10 cellular contexts compared by ENCODE assay signal in genomic region chr6:106102967-106103727, GRCh38. TPM values are rescaled to one million over a fixed set of nuclear protein-coding genes. Genes with fewer than 3 reads are reported as not detected.
DNase-seq lines count a peak whose midpoint lies in the region; TF ChIP-seq lines count a peak whose summit lies in the region.
"Had no signal": no experiment of that assay in that cellular context is flagged by ENCODE, and none has a peak within 500 bp of the region (broad histone marks: within the 10 kb centered on the region; RNA-seq: fewer than 3 reads in every experiment).

No MANE protein-coding gene starts in this region.

- H3K4me2 ChIP-seq in MM.1S (ENCODE audit: low read depth, low read length) (peak overlapping the region; percentile 95), osteoblast (ENCODE audit: insufficient read depth, low read length) (peak overlapping the region; percentile 68)

- DNase-seq in Calu3 = no peak
- DNase-seq in MM.1S = peak; percentile 31
- DNase-seq in effector memory CD4-positive, alpha-beta T cell = no peak
- DNase-seq in osteoblast (ENCODE audit: insufficient read length, low spot score, missing footprints) = no peak
- no peak for DNase-seq in SJCRH30
- DNase-seq in ovary = no peak
- DNase-seq in DMS79 treated with DMSO at 0.1 percent for 48 hours (lab: John Stamatoyannopoulos, UW) = no peak
- no peak for DNase-seq in DMS 273 treated with DMSO at 0.1 percent for 48 hours (lab: John Stamatoyannopoulos, UW)
- DNase-seq: NCI-H524, WERI-Rb-1 had no signal

- H3K9me3 ChIP-seq in MM.1S (replicated peaks; ENCODE audit: insufficient read depth, low read length) (no peaks in the 10 kb centered on the region), osteoblast (ENCODE audit: low read depth, low read length) (no peaks in the 10 kb centered on the region), SJCRH30 (replicated peaks) (no peaks in the 10 kb centered on the region), ovary (no peaks in the 10 kb centered on the region)
- H3K9me3 ChIP-seq in effector memory CD4-positive, alpha-beta T cell (ENCODE audit: control insufficient read depth, low read length) = no peaks in the 10 kb centered on the region

- H4K20me1 ChIP-seq in MM.1S (ENCODE audit: insufficient read depth, low read length) = no peaks in the 10 kb centered on the region
- no peaks in the 10 kb centered on the region for H4K20me1 ChIP-seq in osteoblast (ENCODE audit: insufficient read depth, low read length)

- peak overlapping the region; percentile 95 for H3K4me3 ChIP-seq in MM.1S (ENCODE audit: low read length)
- peak overlapping the region; percentile 72 for H3K4me3 ChIP-seq in effector memory CD4-positive, alpha-beta T cell (ENCODE audit: insufficient read depth, low read depth, low read length, poor library complexity, severe bottlenecking)
- peak overlapping the region; percentile 44 for H3K4me3 ChIP-seq in osteoblast (ENCODE audit: insufficient read depth, low read length)
- H3K4me3 ChIP-seq in SJCRH30 = no peak overlapping the region
- H3K4me3 ChIP-seq in ovary = no peak overlapping the region

- H3K27ac Mint-ChIP-seq in Calu3 (ENCODE audit: unreplicated experiment) = no peak overlapping the region

- no peaks in the 10 kb centered on the region for H3K9me3 Mint-ChIP-seq in Calu3 (ENCODE audit: low read depth, unreplicated experiment)

- TF ChIP-seq CTCF in Calu3 (IDR thresholded peaks at IDR 0.05; ENCODE audit: unreplicated experiment) = no peak
- TF ChIP-seq CTCF in MM.1S (IDR thresholded peaks at IDR 0.05; ENCODE audit: low read length) = no peak
- TF ChIP-seq CTCF in osteoblast (IDR thresholded peaks at IDR 0.05; ENCODE audit: extremely low read depth, low read depth, low read length) = no peak
- TF ChIP-seq CTCF in ovary (IDR thresholded peaks at IDR 0.05) = no peak

- no peak overlapping the region for H2AFZ ChIP-seq in MM.1S (ENCODE audit: low read length)
- H2AFZ ChIP-seq in osteoblast (ENCODE audit: low read length) = peak overlapping the region; percentile 71

- no peaks in the 10 kb centered on the region for H3K27me3 Mint-ChIP-seq in Calu3 (ENCODE audit: unreplicated experiment)

- no peak for TF ChIP-seq POLR2A in ovary (IDR thresholded peaks at IDR 0.05)

- peaks cover 99% of the 10 kb centered on the region for H3F3A ChIP-seq in MM.1S (ENCODE audit: insufficient read depth, low read length)

- peaks cover 99% of the 10 kb centered on the region for H3K79me2 ChIP-seq in MM.1S (ENCODE audit: low read length)
- H3K79me2 ChIP-seq in osteoblast (ENCODE audit: insufficient read depth, low read length) = no peaks in the 10 kb centered on the region

- H3K9me2 ChIP-seq in MM.1S (replicated peaks; ENCODE audit: insufficient read depth, low read length) = no peaks in the 10 kb centered on the region

- peak overlapping the region; percentile 98 for H3K9ac ChIP-seq in MM.1S (ENCODE audit: low read length)

- peaks cover 65% of the 10 kb centered on the region for H3K36me3 ChIP-seq in MM.1S (replicated peaks; ENCODE audit: insufficient read depth, low read length)
- peaks cover 31% of the 10 kb centered on the region for H3K36me3 ChIP-seq in effector memory CD4-positive, alpha-beta T cell (ENCODE audit: control insufficient read depth, insufficient read depth, low read length)
- H3K36me3 ChIP-seq in osteoblast (ENCODE audit: insufficient read depth, low read length) = peaks cover 28% of the 10 kb centered on the region
- no peaks in the 10 kb centered on the region for H3K36me3 ChIP-seq in SJCRH30
- H3K36me3 ChIP-seq in ovary = no peaks in the 10 kb centered on the region

- peaks cover 77% of the 10 kb centered on the region for H3K4me1 ChIP-seq in MM.1S (ENCODE audit: low read length)
- peaks cover 39% of the 10 kb centered on the region for H3K4me1 ChIP-seq in effector memory CD4-positive, alpha-beta T cell (ENCODE audit: control insufficient read depth, insufficient read depth, low read length, poor library complexity, severe bottlenecking)
- H3K4me1 ChIP-seq in osteoblast (ENCODE audit: insufficient read depth, low read length) = peaks cover 15% of the 10 kb centered on the region
- H3K4me1 ChIP-seq in SJCRH30 = no peaks in the 10 kb centered on the region
- peaks cover 4% of the 10 kb centered on the region for H3K4me1 ChIP-seq in ovary (ENCODE audit: insufficient read depth)

- peak overlapping the region; percentile 38 for H3K4me3 Mint-ChIP-seq in Calu3 (ENCODE audit: low read depth, unreplicated experiment)

- H3K4me1 Mint-ChIP-seq in Calu3 (ENCODE audit: low read depth, unreplicated experiment) = peaks cover 16% of the 10 kb centered on the region

- 39 to 47% (median 40%) methylated on average over 11 of the region's 11 CpGs for WGBS in ovary, 3 donors

- H3K36me3 Mint-ChIP-seq in Calu3 (ENCODE audit: insufficient read depth, unreplicated experiment) = peaks cover under 1% of the 10 kb centered on the region

- H3K27me3 ChIP-seq in MM.1S (replicated peaks; ENCODE audit: insufficient read depth, low read length) = no peaks in the 10 kb centered on the region
- H3K27me3 ChIP-seq in effector memory CD4-positive, alpha-beta T cell (replicated peaks; ENCODE audit: control insufficient read depth, insufficient read depth, low read length, poor library complexity, severe bottlenecking) = no peaks in the 10 kb centered on the region
- no peaks in the 10 kb centered on the region for H3K27me3 ChIP-seq in osteoblast (ENCODE audit: insufficient read depth, low read length)
- peaks cover 10% of the 10 kb centered on the region; the same call in 1 of the 2 replicates for H3K27me3 ChIP-seq in SJCRH30
- no peaks in the 10 kb centered on the region for H3K27me3 ChIP-seq in ovary

- no TSS peak for BruUV-seq in Calu3 (replicated peaks; lab: Mats Ljungman, UMichigan)

- no peak for TF ChIP-seq EP300 in ovary (IDR thresholded peaks at IDR 0.05)

- H3K27ac ChIP-seq in MM.1S (ENCODE audit: low read length) (peak overlapping the region; percentile 98), osteoblast (ENCODE audit: low read depth, low read length) (no peak overlapping the region), SJCRH30 (no peak overlapping the region), ovary (no peak overlapping the region)
- peak overlapping the region; percentile 81 for H3K27ac ChIP-seq in effector memory CD4-positive, alpha-beta T cell (ENCODE audit: insufficient read depth, low read length, poor library complexity, severe bottlenecking)
- H3K27ac ChIP-seq: WERI-Rb-1 had no signal

- CTCF ChIA-PET in Calu3 (lab: Charles Lee) = interaction anchor here (0.7 to 1.0 kb wide), 2 partner anchors 120 to 624 kb away, joined by 3 to 6 read pairs; no protein-coding TSS in a partner anchor

- intact Hi-C loops in Calu3 (cut with micrococcal nuclease; ENCODE audit: unreplicated experiment) (no loop called here), ovary (cut with DNase I) (no loop called here)

RNA-seq across cellular contexts. Expression of gene PRDM1, which starts 17.0 kb away (rescaled TPM):
- total RNA-seq in Calu3 (2022) (0.40 and 1.1 TPM in 2 replicates), osteoblast (1.8 and 2.5 TPM in 2 replicates), ovary (10 to 100 TPM in 1 of 7 donors, 1 to 10 TPM in 6; 3.5 to 10.6 (median 4.4) TPM)
- not detected in 2 replicates for total RNA-seq in SJCRH30 (2014; rRNA removed; shearing (Covaris generic))
- polyA plus RNA-seq in ovary = 1 to 10 TPM; 2.7 to 7.2 TPM

Comparison
In these comparisons a context has a peak if more than half of its experiments do, and no peak if none do; other contexts are left out.
1. H3K27ac ChIP-seq: peak in MM.1S (single experiment) and effector memory CD4-positive, alpha-beta T cell (single experiment); none in osteoblast (single experiment), SJCRH30 (single experiment) and ovary (0 of 2).
2. H3K4me3 ChIP-seq: peak in MM.1S (single experiment), effector memory CD4-positive, alpha-beta T cell (single experiment) and osteoblast (single experiment); none in SJCRH30 (single experiment) and ovary (single experiment).